8 cellular contexts compared by ENCODE assay signal in genomic region chr19:1882089-1882785, GRCh38. TPM values are rescaled to one million over a fixed set of nuclear protein-coding genes. Genes with fewer than 3 reads are reported as not detected.
DNase-seq lines count a peak whose midpoint lies in the region; ATAC-seq and TF ChIP-seq lines count a peak whose summit lies in the region.

No MANE protein-coding gene starts in this region.

- H3K79me2 ChIP-seq in hepatocyte, result peaks cover 43% of the 10 kb centered on the region

- DNase-seq in activated T-cell treated with anti-CD3 and anti-CD28 coated beads, Interleukin-2, amount 50 U/mL, for 1 hour, result peak; percentile 79
- DNase-seq in hepatocyte (ENCODE audit: low spot score), result no peak
- DNase-seq in stimulated activated CD4-positive, alpha-beta T cell treated with anti-CD3 and anti-CD28 coated beads, TNF-alpha, amount 100 ng/mL, for 48 hours (ENCODE audit: low read depth in 3 of 3), result peak in 2 of 3 donors; percentile 43 to 65
- no peak for DNase-seq in amniotic stem cell (lab: John Stamatoyannopoulos, UW)
- DNase-seq in NCI-H446 treated with DMSO at 0.1 percent for 48 hours (lab: John Stamatoyannopoulos, UW), result no peak

- H3K4me3 ChIP-seq in HUES64 (ENCODE audit: low read length) (no peak overlapping the region), hepatocyte (no peak overlapping the region)

- H3K4me2 ChIP-seq in hepatocyte, result peak overlapping the region; percentile 99

- no peaks in the 10 kb centered on the region for H3K9me2 ChIP-seq in hepatocyte (replicated peaks; ENCODE audit: insufficient read depth)

- H3K27me3 ChIP-seq in HUES64 (ENCODE audit: insufficient read depth, low read length), result no peaks in the 10 kb centered on the region
- no peaks in the 10 kb centered on the region for H3K27me3 ChIP-seq in hepatocyte

- H3K27ac ChIP-seq in HUES64 (ENCODE audit: low read depth, low read length), result 0 out of 2 replicates have a peak overlapping the region, but pooled peaks have one; percentile 18
- no peak overlapping the region for H3K27ac ChIP-seq in hepatocyte

- ATAC-seq in GM19395 (IDR thresholded peaks at IDR 0.05; ENCODE audit: unreplicated experiment) (no peak), HG03196 (IDR thresholded peaks at IDR 0.05; ENCODE audit: unreplicated experiment) (no peak)

- H3K4me1 ChIP-seq in HUES64 (ENCODE audit: insufficient read depth, low read length), result peaks cover 15% of the 10 kb centered on the region
- peaks cover 21% of the 10 kb centered on the region for H3K4me1 ChIP-seq in hepatocyte (ENCODE audit: insufficient read depth)

- H2AFZ ChIP-seq in hepatocyte, result no peak overlapping the region

- H3K9me3 ChIP-seq in HUES64 (ENCODE audit: insufficient read depth, low read depth, low read length), result no peaks in the 10 kb centered on the region
- no peaks in the 10 kb centered on the region for H3K9me3 ChIP-seq in hepatocyte (ENCODE audit: low read depth)

- no peaks in the 10 kb centered on the region for H3K36me3 ChIP-seq in HUES64 (ENCODE audit: insufficient read depth, low read length)
- no peaks in the 10 kb centered on the region for H3K36me3 ChIP-seq in hepatocyte (replicated peaks; ENCODE audit: insufficient read depth, low read depth)

- 84% methylated on average over 29 of the region's 31 CpGs for WGBS in HUES64
- WGBS in hepatocyte (ENCODE audit: low lambda C conversion rate, missing lambda C conversion rate), result 83% methylated on average over 25 of the region's 31 CpGs

- peaks cover 32% of the 10 kb centered on the region for H4K20me1 ChIP-seq in hepatocyte (ENCODE audit: insufficient read depth, poor library complexity, severe bottlenecking)

- TF ChIP-seq CTCF in hepatocyte (IDR thresholded peaks at IDR 0.05; ENCODE audit: poor library complexity), result no peak

- H3K9ac ChIP-seq in HUES64 (ENCODE audit: low read depth, low read length), result peak overlapping the region; percentile 36; the same call in 1 of the 2 replicates

RNA-seq across cellular contexts. Expression of gene ABHD17A, which starts 3.1 kb away (rescaled TPM):
- 31.8 TPM for polyA plus RNA-seq in HUES64 (2013, experiment 1 of 2)
- polyA plus RNA-seq in HUES64 (2013, experiment 2 of 2), result 31.0 TPM
- 62.5 and 77.5 TPM in 2 replicates for total RNA-seq in hepatocyte
- 99.7 and 102 TPM in 2 replicates for polyA plus RNA-seq in hepatocyte

RNA-seq across cellular contexts. Expression of gene KLF16, which starts 18.9 kb away (rescaled TPM):
- 23.7 TPM for polyA plus RNA-seq in HUES64 (2013, experiment 1 of 2)
- 24.2 TPM for polyA plus RNA-seq in HUES64 (2013, experiment 2 of 2)
- total RNA-seq in hepatocyte, result 3.4 and 6.4 TPM in 2 replicates
- 14.3 and 16.0 TPM in 2 replicates for polyA plus RNA-seq in hepatocyte

RNA-seq across cellular contexts. Expression of gene ADAT3, which starts 23.0 kb away (rescaled TPM):
- polyA plus RNA-seq in HUES64 (2013, experiment 1 of 2), result 4.1 TPM
- polyA plus RNA-seq in HUES64 (2013, experiment 2 of 2), result 4.1 TPM
- total RNA-seq in hepatocyte, result 2.4 and 5.3 TPM in 2 replicates
- polyA plus RNA-seq in hepatocyte, result 11.0 and 11.6 TPM in 2 replicates

RNA-seq across cellular contexts. Expression of gene SCAMP4, which starts 23.0 kb away (rescaled TPM):
- 31.7 TPM for polyA plus RNA-seq in HUES64 (2013, experiment 1 of 2)
- polyA plus RNA-seq in HUES64 (2013, experiment 2 of 2), result 32.5 TPM
- total RNA-seq in hepatocyte, result 69.3 and 77.2 TPM in 2 replicates
- polyA plus RNA-seq in hepatocyte, result 89.8 and 103 TPM in 2 replicates

RNA-seq across cellular contexts. Expression of gene REXO1, which starts 34.0 kb away (rescaled TPM):
- polyA plus RNA-seq in HUES64 (2013, experiment 1 of 2), result 21.4 TPM
- polyA plus RNA-seq in HUES64 (2013, experiment 2 of 2), result 19.9 TPM
- total RNA-seq in hepatocyte, result 13.2 and 13.4 TPM in 2 replicates
- 22.8 and 26.2 TPM in 2 replicates for polyA plus RNA-seq in hepatocyte

Comparison
In these comparisons a context has a peak if more than half of its experiments do, and no peak if none do; other contexts are left out.
1. DNase-seq: peak in activated T-cell treated with anti-CD3 and anti-CD28 coated beads, Interleukin-2, amount 50 U/mL, for 1 hour (single experiment) and stimulated activated CD4-positive, alpha-beta T cell treated with anti-CD3 and anti-CD28 coated beads, TNF-alpha, amount 100 ng/mL, for 48 hours (2 of 3); none in hepatocyte (single experiment), amniotic stem cell (single experiment) and NCI-H446 treated with DMSO at 0.1 percent for 48 hours (single experiment).